8 cellular contexts compared by ENCODE assay signal in the genomic region with DNA sequence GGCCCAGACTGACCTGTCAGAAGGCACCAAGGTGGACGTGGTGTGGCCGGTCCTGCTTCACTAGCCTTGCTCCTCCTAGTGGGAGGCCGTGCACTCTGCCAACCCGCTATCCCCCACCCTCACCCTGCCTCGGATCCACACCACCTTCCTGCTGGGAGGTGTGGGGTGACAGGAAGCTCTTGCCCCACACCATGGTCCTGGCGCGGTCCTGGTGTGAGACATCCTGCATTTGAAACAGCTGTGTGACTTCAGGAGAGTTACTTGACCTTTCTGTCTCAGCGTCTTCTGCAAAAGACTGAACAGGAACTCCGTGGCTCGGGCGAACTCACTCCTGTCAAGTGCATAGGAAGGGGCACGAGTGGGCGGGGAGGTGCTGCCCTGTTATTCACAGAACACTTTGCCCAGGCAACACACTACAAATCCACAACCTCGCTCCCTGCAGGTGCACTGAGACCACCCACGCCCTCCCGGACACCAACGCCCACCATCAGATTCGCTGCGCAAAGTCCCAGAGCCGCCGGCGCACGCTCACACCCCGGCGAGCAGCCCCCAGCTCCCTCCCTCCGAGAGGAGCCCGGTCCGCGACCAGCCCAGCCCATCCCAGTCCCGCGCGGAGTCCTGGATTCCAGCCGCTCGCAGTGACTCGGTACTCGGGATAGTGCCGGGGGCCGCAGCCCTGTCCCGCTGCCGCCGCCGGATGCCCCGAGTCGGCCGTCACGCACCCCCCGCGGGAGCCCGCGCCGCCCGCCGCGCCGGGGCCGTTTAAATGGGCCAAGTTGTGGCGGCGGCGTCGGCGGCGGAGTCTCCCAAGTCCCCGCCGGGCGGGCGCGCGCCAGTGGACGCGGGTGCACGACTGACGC. TPM values are rescaled to one million over a fixed set of nuclear protein-coding genes. Genes with fewer than 3 reads are reported as not detected.
DNase-seq lines count a peak whose midpoint lies in the region; ATAC-seq and TF ChIP-seq lines count a peak whose summit lies in the region.

A gene with protein sequence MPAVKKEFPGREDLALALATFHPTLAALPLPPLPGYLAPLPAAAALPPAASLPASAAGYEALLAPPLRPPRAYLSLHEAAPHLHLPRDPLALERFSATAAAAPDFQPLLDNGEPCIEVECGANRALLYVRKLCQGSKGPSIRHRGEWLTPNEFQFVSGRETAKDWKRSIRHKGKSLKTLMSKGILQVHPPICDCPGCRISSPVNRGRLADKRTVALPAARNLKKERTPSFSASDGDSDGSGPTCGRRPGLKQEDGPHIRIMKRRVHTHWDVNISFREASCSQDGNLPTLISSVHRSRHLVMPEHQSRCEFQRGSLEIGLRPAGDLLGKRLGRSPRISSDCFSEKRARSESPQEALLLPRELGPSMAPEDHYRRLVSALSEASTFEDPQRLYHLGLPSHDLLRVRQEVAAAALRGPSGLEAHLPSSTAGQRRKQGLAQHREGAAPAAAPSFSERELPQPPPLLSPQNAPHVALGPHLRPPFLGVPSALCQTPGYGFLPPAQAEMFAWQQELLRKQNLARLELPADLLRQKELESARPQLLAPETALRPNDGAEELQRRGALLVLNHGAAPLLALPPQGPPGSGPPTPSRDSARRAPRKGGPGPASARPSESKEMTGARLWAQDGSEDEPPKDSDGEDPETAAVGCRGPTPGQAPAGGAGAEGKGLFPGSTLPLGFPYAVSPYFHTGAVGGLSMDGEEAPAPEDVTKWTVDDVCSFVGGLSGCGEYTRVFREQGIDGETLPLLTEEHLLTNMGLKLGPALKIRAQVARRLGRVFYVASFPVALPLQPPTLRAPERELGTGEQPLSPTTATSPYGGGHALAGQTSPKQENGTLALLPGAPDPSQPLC (plus strand): TSS at position 793 of the 860 bp plus-strand sequence. CDS start 509 bp downstream, outside the sequence.

- no peak within 1 kb of the TSS for H3K27ac Mint-ChIP-seq in natural killer cell
- H3K27ac Mint-ChIP-seq in stimulated activated naive CD8-positive, alpha-beta T cell treated with anti-CD3 and anti-CD28 coated beads, Interleukin-15, amount 100 ng/mL, for 72 hours: no peak within 1 kb of the TSS

- intact Hi-C loops in natural killer cell (cut with micrococcal nuclease): no loop called here

- H3K36me3 ChIP-seq in H7 (replicated peaks; ENCODE audit: control insufficient read depth, insufficient read depth, low read length): no peaks in the 10 kb centered on the region

- peak within 1 kb of the TSS; percentile 91 for H3K27ac ChIP-seq in 22Rv1

- H3K27me3 Mint-ChIP-seq in natural killer cell (ENCODE audit: low read depth in 2 of 2): peaks cover 20 to 38% of the 10 kb centered on the region in 2 donors
- peaks cover 88% of the 10 kb centered on the region for H3K27me3 Mint-ChIP-seq in stimulated activated naive CD8-positive, alpha-beta T cell treated with anti-CD3 and anti-CD28 coated beads, Interleukin-15, amount 100 ng/mL, for 72 hours

- H3K4me3 ChIP-seq in H7 (ENCODE audit: insufficient read depth, low read depth, low read length) (peak within 1 kb of the TSS; percentile 43), fibroblast of pulmonary artery (replicated peaks; ENCODE audit: low read depth, low read length) (peak within 1 kb of the TSS; percentile 31)

- DNase-seq in H7: peak; percentile 88
- DNase-seq in NOMO-1 treated with dmso at 0.1 percent for 144 hours (lab: John Stamatoyannopoulos, UW; ENCODE audit: unreplicated experiment): peak; percentile 32
- DNase-seq in activated T-helper 1 cell treated with anti-CD3 and anti-CD28 coated beads, Interleukin-2, amount 50 U/mL, for 16 hours (ENCODE audit: low read depth in 1 of 2, low spot score in 1 of 2): peak; percentile 35 to 44
- DNase-seq in fibroblast of pulmonary artery (ENCODE audit: low read depth): peak; percentile 77
- peak; percentile 42 for DNase-seq in natural killer cell
- DNase-seq in stimulated activated naive CD8-positive, alpha-beta T cell treated with anti-CD3 and anti-CD28 coated beads, Interleukin-15, amount 100 ng/mL, for 72 hours: peak; percentile 71 to 75

- H3K4me3 Mint-ChIP-seq in natural killer cell: peak within 1 kb of the TSS; percentile 83
- H3K4me3 Mint-ChIP-seq in stimulated activated naive CD8-positive, alpha-beta T cell treated with anti-CD3 and anti-CD28 coated beads, Interleukin-15, amount 100 ng/mL, for 72 hours: peak within 1 kb of the TSS; percentile 64 to 71

- ATAC-seq in natural killer cell: peak; percentile 47 to 72 (median 51)
- peak; percentile 55 for ATAC-seq in stimulated activated naive CD8-positive, alpha-beta T cell treated with anti-CD3 and anti-CD28 coated beads, Interleukin-15, amount 100 ng/mL, for 72 hours
- no peak for ATAC-seq in GM21619 (IDR thresholded peaks at IDR 0.05; ENCODE audit: unreplicated experiment)

- H3K4me1 Mint-ChIP-seq in natural killer cell: peaks cover 0 to 10% of the 10 kb centered on the region in 2 donors
- peaks cover 32% of the 10 kb centered on the region for H3K4me1 Mint-ChIP-seq in stimulated activated naive CD8-positive, alpha-beta T cell treated with anti-CD3 and anti-CD28 coated beads, Interleukin-15, amount 100 ng/mL, for 72 hours

- no peaks in the 10 kb centered on the region for H3K36me3 Mint-ChIP-seq in natural killer cell

- peaks cover 89% of the 10 kb centered on the region for H3K27me3 ChIP-seq in H7 (ENCODE audit: control insufficient read depth, insufficient read depth, low read length)

- H3K9me3 Mint-ChIP-seq in natural killer cell: no peaks in the 10 kb centered on the region
- no peaks in the 10 kb centered on the region for H3K9me3 Mint-ChIP-seq in stimulated activated naive CD8-positive, alpha-beta T cell treated with anti-CD3 and anti-CD28 coated beads, Interleukin-15, amount 100 ng/mL, for 72 hours

- no peak for TF ChIP-seq CTCF in 22Rv1 (IDR thresholded peaks at IDR 0.05)
- TF ChIP-seq CTCF in fibroblast of pulmonary artery (IDR thresholded peaks at IDR 0.05; ENCODE audit: low read length, missing control alignments): no peak
- TF ChIP-seq CTCF in natural killer cell (IDR thresholded peaks at IDR 0.05): no peak

RNA-seq across cellular contexts. Expression of the gene that starts here (rescaled TPM):
- 14.8 and 17.4 TPM in 2 replicates for total RNA-seq in H7 (2014; rRNA removed; shearing (Covaris generic))
- total RNA-seq in natural killer cell: not detected

Comparison
In these comparisons a context has a peak if more than half of its experiments do, and no peak if none do; other contexts are left out.
1. RNA of the gene that starts here (total RNA-seq): 14.8 to 17.4 TPM in H7; not detected in natural killer cell; every median in the first group is over 10 times any median in the second.
2. Peak in DNase-seq and ATAC-seq in natural killer cell; RNA of the gene not detected or under 1 TPM.
3. DNase-seq: peak in every context shown above with its lines; median percentile 88 in H7; 77 in fibroblast of pulmonary artery; 73 in stimulated activated naive CD8-positive, alpha-beta T cell treated with anti-CD3 and anti-CD28 coated beads, Interleukin-15, amount 100 ng/mL, for 72 hours; 42 in natural killer cell; 40 in activated T-helper 1 cell treated with anti-CD3 and anti-CD28 coated beads, Interleukin-2, amount 50 U/mL, for 16 hours; 32 in NOMO-1 treated with dmso at 0.1 percent for 144 hours.